2 cellular contexts compared by ENCODE assay signal in the genomic region with DNA sequence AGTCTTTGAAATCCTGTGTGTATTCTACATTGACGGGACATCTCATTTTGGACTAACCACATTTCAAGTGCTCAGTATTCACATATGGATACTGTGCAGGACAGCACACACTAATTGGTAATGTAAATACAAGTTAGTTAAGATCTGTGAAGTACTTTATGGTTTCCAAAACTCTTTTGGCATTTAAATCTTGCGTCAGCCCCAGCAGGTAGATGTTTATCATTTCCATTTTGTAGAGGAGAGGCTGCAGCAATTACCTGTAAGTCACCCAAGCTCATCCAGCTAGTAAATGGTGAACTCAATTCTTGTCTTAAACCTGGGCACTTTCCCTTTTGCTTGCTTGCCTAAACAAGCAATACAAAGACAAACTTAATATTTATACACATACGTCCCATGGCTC.
TF ChIP-seq lines count a peak whose summit lies in the region.

No MANE protein-coding gene starts in this region.

TF ChIP-seq in SK-N-SH, 30 proteins besides CTCF, POLR2A, EP300 and RAD21 (continued from another document):
- TF ChIP-seq ZBTB33 (IDR thresholded peaks at IDR 0.05; ENCODE audit: borderline replicate concordance, low read depth), result no peak
- TF ChIP-seq RXRA (IDR thresholded peaks at IDR 0.05; ENCODE audit: borderline replicate concordance, low read depth), result no peak
- TF ChIP-seq, protein P1, sequence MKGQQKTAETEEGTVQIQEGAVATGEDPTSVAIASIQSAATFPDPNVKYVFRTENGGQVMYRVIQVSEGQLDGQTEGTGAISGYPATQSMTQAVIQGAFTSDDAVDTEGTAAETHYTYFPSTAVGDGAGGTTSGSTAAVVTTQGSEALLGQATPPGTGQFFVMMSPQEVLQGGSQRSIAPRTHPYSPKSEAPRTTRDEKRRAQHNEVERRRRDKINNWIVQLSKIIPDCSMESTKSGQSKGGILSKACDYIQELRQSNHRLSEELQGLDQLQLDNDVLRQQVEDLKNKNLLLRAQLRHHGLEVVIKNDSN (IDR thresholded peaks at IDR 0.05; ENCODE audit: borderline replicate concordance, low read depth), result no peak
- TF ChIP-seq RFX5 (IDR thresholded peaks at IDR 0.05; ENCODE audit: low read length), result no peak
- no peak for TF ChIP-seq SIN3A (IDR thresholded peaks at IDR 0.05; ENCODE audit: borderline replicate concordance, low read depth, low read length)
- TF ChIP-seq, protein P2, sequence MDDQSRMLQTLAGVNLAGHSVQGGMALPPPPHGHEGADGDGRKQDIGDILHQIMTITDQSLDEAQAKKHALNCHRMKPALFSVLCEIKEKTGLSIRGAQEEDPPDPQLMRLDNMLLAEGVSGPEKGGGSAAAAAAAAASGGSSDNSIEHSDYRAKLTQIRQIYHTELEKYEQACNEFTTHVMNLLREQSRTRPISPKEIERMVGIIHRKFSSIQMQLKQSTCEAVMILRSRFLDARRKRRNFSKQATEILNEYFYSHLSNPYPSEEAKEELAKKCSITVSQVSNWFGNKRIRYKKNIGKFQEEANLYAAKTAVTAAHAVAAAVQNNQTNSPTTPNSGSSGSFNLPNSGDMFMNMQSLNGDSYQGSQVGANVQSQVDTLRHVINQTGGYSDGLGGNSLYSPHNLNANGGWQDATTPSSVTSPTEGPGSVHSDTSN (IDR thresholded peaks at IDR 0.05), result no peak
- no peak for TF ChIP-seq USF2 (IDR thresholded peaks at IDR 0.05; ENCODE audit: borderline replicate concordance, low read depth, low read length)
- TF ChIP-seq EZH2phosphoT487 (IDR thresholded peaks at IDR 0.05; ENCODE audit: borderline replicate concordance, low read depth), result no peak
- TF ChIP-seq FOXM1 (IDR thresholded peaks at IDR 0.05; ENCODE audit: low read depth), result no peak
- TF ChIP-seq TEAD4 (IDR thresholded peaks at IDR 0.05; ENCODE audit: borderline replicate concordance, insufficient read depth), result no peak
- TF ChIP-seq GABPA (IDR thresholded peaks at IDR 0.05; ENCODE audit: low read depth), result no peak
- TF ChIP-seq GATA2 (CRISPR knock-in tag; IDR thresholded peaks at IDR 0.05), result no peak

TF ChIP-seq in SK-N-SH treated with all-trans-retinoic acid at 6 μM for 48 hours, 23 proteins besides CTCF, POLR2A, EP300 and RAD21 (continued from another document):
- TF ChIP-seq ZNF70 (CRISPR knock-in tag; IDR thresholded peaks at IDR 0.05) (no peak), ZC3H10 (CRISPR knock-in tag; IDR thresholded peaks at IDR 0.05) (no peak), BACH2 (CRISPR knock-in tag; IDR thresholded peaks at IDR 0.05; ENCODE audit: borderline replicate concordance) (no peak), GLIS3 (CRISPR knock-in tag; IDR thresholded peaks at IDR 0.05) (no peak), ZNF8 (CRISPR knock-in tag; IDR thresholded peaks at IDR 0.05) (no peak), ESRRG (CRISPR knock-in tag; IDR thresholded peaks at IDR 0.05) (no peak), OSR1 (CRISPR knock-in tag; IDR thresholded peaks at IDR 0.05) (no peak), CREB5 (CRISPR knock-in tag; IDR thresholded peaks at IDR 0.05; ENCODE audit: low read depth) (no peak), SNAI2 (CRISPR knock-in tag; IDR thresholded peaks at IDR 0.05) (no peak)
- TF ChIP-seq, protein P3, sequence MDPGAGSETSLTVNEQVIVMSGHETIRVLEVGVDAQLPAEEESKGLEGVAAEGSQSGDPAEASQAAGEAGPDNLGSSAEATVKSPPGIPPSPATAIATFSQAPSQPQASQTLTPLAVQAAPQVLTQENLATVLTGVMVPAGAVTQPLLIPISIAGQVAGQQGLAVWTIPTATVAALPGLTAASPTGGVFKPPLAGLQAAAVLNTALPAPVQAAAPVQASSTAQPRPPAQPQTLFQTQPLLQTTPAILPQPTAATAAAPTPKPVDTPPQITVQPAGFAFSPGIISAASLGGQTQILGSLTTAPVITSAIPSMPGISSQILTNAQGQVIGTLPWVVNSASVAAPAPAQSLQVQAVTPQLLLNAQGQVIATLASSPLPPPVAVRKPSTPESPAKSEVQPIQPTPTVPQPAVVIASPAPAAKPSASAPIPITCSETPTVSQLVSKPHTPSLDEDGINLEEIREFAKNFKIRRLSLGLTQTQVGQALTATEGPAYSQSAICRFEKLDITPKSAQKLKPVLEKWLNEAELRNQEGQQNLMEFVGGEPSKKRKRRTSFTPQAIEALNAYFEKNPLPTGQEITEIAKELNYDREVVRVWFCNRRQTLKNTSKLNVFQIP (CRISPR knock-in tag; IDR thresholded peaks at IDR 0.05; ENCODE audit: borderline replicate concordance, low read depth), result no peak
